In genomic region chr11:76471378-76471777, GRCh38 we compare ENCODE assay signal across 20 cellular contexts. TPM values are rescaled to one million over a fixed set of nuclear protein-coding genes. Genes with fewer than 3 reads are reported as not detected.
DNase-seq lines count a peak whose midpoint lies in the region; ATAC-seq, FAIRE-seq and TF ChIP-seq lines count a peak whose summit lies in the region.
"Had no signal": no experiment of that assay in that cellular context is flagged by ENCODE, and none has a peak within 500 bp of the region (broad histone marks: within the 10 kb centered on the region; RNA-seq: fewer than 3 reads in every experiment).

No MANE protein-coding gene starts in this region.

- intact Hi-C loops in HepG2 (cut with micrococcal nuclease; ENCODE audit: unreplicated experiment) (no loop called here), right lobe of liver (cut with DNase I) (no loop called here), IMR-90 (cut with micrococcal nuclease) (no loop called here), prostate gland (cut with DNase I) (no loop called here)

- peaks cover 9 to 54% of the 10 kb centered on the region in 2 experiments for H3K36me3 ChIP-seq in HepG2 (replicated peaks in 1 of 2; ENCODE audit: control insufficient read depth in 1 of 2, insufficient read depth in 2 of 2, low read length in 2 of 2)
- peaks cover 0 to 22% (median 8%) of the 10 kb centered on the region in 4 donors for H3K36me3 ChIP-seq in right lobe of liver
- peaks cover 11% of the 10 kb centered on the region for H3K36me3 ChIP-seq in IMR-90 (ENCODE audit: control insufficient read depth, insufficient read depth, low read length)
- H3K36me3 ChIP-seq in prostate gland: no peaks in the 10 kb centered on the region

- no peak for TF ChIP-seq RAD21 in HepG2 (CRISPR knock-in tag; IDR thresholded peaks at IDR 0.05)
- no peak for TF ChIP-seq RAD21 in IMR-90 (IDR thresholded peaks at IDR 0.05; ENCODE audit: low read length)

- CTCF ChIA-PET in HepG2 (lab: Yijun Ruan, JAX; ENCODE audit: low intra/inter-chr PET ratio, low total read pairs) (no interaction called here), IMR-90 (lab: Yijun Ruan, JAX) (no interaction called here)

- H3K14ac ChIP-seq in IMR-90 (replicated peaks; ENCODE audit: low read depth, low read length): no peak overlapping the region

- H3K27me3 ChIP-seq in HepG2 (ENCODE audit: control insufficient read depth in 1 of 2, insufficient read depth in 2 of 2, low read length in 2 of 2): no peaks in the 10 kb centered on the region
- no peaks in the 10 kb centered on the region for H3K27me3 ChIP-seq in right lobe of liver
- no peaks in the 10 kb centered on the region for H3K27me3 ChIP-seq in IMR-90 (ENCODE audit: control insufficient read depth, insufficient read depth, low read length)
- no peaks in the 10 kb centered on the region for H3K27me3 ChIP-seq in prostate gland (replicated peaks; ENCODE audit: insufficient read depth)
- H3K27me3 ChIP-seq: BE2C; BLaER1 treated with 17β-estradiol and CSF1 and Interleukin-3, amounts not matched to agents 10 nM and 100 nM had no signal

- BruUV-seq in HepG2 (replicated peaks; lab: Mats Ljungman, UMichigan) (no TSS peak), IMR-90 (replicated peaks; lab: Mats Ljungman, UMichigan) (no TSS peak)

- H3K4me1 ChIP-seq in HepG2 (ENCODE audit: insufficient read depth, low read length): no peaks in the 10 kb centered on the region
- H3K4me1 ChIP-seq in right lobe of liver: no peaks in the 10 kb centered on the region
- H3K4me1 ChIP-seq in IMR-90 (ENCODE audit: control insufficient read depth, insufficient read depth, low read length): no peaks in the 10 kb centered on the region
- H3K4me1 ChIP-seq in prostate gland (replicated peaks): no peaks in the 10 kb centered on the region
- H3K4me1 ChIP-seq: BE2C; BLaER1 treated with 17β-estradiol and CSF1 and Interleukin-3, amounts not matched to agents 10 nM and 100 nM; HAP-1 had no signal

- no peaks in the 10 kb centered on the region for H3K27me3 Mint-ChIP-seq in central memory CD8-positive, alpha-beta T cell
- H3K27me3 Mint-ChIP-seq: CD4-positive, alpha-beta T cell; CD8-positive, alpha-beta memory T cell had no signal

- H3K56ac ChIP-seq in IMR-90 (ENCODE audit: extremely low read depth, insufficient read depth, low read length): no peak overlapping the region

- no peak overlapping the region for H2BK5ac ChIP-seq in IMR-90 (ENCODE audit: low read depth, low read length, poor library complexity, severe bottlenecking)

- no peak overlapping the region for H3K4ac ChIP-seq in IMR-90 (ENCODE audit: low read depth, low read length)

- no peak overlapping the region for H4K5ac ChIP-seq in IMR-90 (ENCODE audit: low read depth, low read length)

- no peak overlapping the region for H4K8ac ChIP-seq in IMR-90 (ENCODE audit: low read depth in 2 of 2, low read length in 2 of 2)

- in situ Hi-C loops in HepG2 (cut with HindIII; ENCODE audit: extremely low pct_ligation_motif_present, low pct_unique_long_range_greater_than_20kb): no loop called here
- in situ Hi-C loops in IMR-90 (cut with MboI; ENCODE audit: low sequenced_read_pairs): no loop called here

- POLR2A ChIA-PET in HepG2 (lab: Yijun Ruan, JAX) (no interaction called here), IMR-90 (lab: Charles Lee; ENCODE audit: unreplicated experiment) (no interaction called here)

- no peak overlapping the region for H2BK20ac ChIP-seq in IMR-90 (ENCODE audit: low read depth, low read length)

- no peak overlapping the region for H3K27ac ChIP-seq in HepG2 (ENCODE audit: extremely low read length, insufficient read depth, low read length)
- H3K27ac ChIP-seq in right lobe of liver: no peak overlapping the region
- H3K27ac ChIP-seq in IMR-90 (ENCODE audit: insufficient read depth, low read length): no peak overlapping the region
- H3K27ac ChIP-seq in prostate gland: no peak overlapping the region
- H3K27ac ChIP-seq: BLaER1 treated with 17β-estradiol and CSF1 and Interleukin-3, amounts not matched to agents 10 nM and 100 nM had no signal

- H3K4me3 ChIP-seq in HepG2 (replicated peaks in 1 of 3; ENCODE audit: insufficient read depth in 1 of 3, low read depth in 2 of 3, low read length in 3 of 3): no peak overlapping the region
- H3K4me3 ChIP-seq in right lobe of liver: no peak overlapping the region
- no peak overlapping the region for H3K4me3 ChIP-seq in IMR-90 (ENCODE audit: insufficient read depth, low read depth, low read length)
- H3K4me3 ChIP-seq in prostate gland: no peak overlapping the region
- H3K4me3 ChIP-seq: BLaER1 treated with 17β-estradiol and CSF1 and Interleukin-3, amounts not matched to agents 10 nM and 100 nM; GM12878; GM23338; HAP-1 had no signal

- H3K9ac ChIP-seq in HepG2 (ENCODE audit: insufficient read depth, low read depth, low read length) (no peak overlapping the region), IMR-90 (ENCODE audit: low read depth, low read length) (no peak overlapping the region)
- H3K9ac ChIP-seq: BLaER1 treated with 17β-estradiol and CSF1 and Interleukin-3, amounts not matched to agents 10 nM and 100 nM had no signal

- FAIRE-seq in HepG2 (lab: Jason Lieb, UNC): no peak
- FAIRE-seq: GM12878 had no signal

- H3K79me1 ChIP-seq in IMR-90 (ENCODE audit: low read depth in 1 of 2, low read length in 2 of 2): peaks cover 5 to 10% of the 10 kb centered on the region in 2 experiments; a peak in 3 of 4 replicates

- H4K20me1 ChIP-seq in HepG2 (ENCODE audit: insufficient read depth, low read length): no peaks in the 10 kb centered on the region
- no peaks in the 10 kb centered on the region for H4K20me1 ChIP-seq in IMR-90 (ENCODE audit: insufficient read depth, low read length)

- TF ChIP-seq CTCF in HepG2 (CRISPR knock-in tag; IDR thresholded peaks at IDR 0.05) (no peak), right lobe of liver (IDR thresholded peaks at IDR 0.05) (no peak), IMR-90 (conservative IDR thresholded peaks at IDR 0.05; ENCODE audit: low read depth, low read length) (no peak), prostate gland (IDR thresholded peaks at IDR 0.05) (no peak)

- TF ChIP-seq POLR2A in HepG2 (IDR thresholded peaks at IDR 0.05; ENCODE audit: insufficient read depth in 1 of 2, low read depth in 2 of 2, low read length in 2 of 2): no peak
- no peak for TF ChIP-seq POLR2A in right lobe of liver (IDR thresholded peaks at IDR 0.05)
- no peak for TF ChIP-seq POLR2A in IMR-90 (IDR thresholded peaks at IDR 0.05; ENCODE audit: low read depth, low read length)
- no peak for TF ChIP-seq POLR2A in prostate gland (IDR thresholded peaks at IDR 0.05)

- dilution Hi-C loops in IMR-90 (cut with HindIII; ENCODE audit: low sequenced_read_pairs, unreplicated experiment): no loop called here

- no peak overlapping the region for H2BK15ac ChIP-seq in IMR-90 (ENCODE audit: low read depth, low read length)

- no peak overlapping the region for H3K18ac ChIP-seq in IMR-90 (ENCODE audit: low read depth, low read length)

- H3K4me1 Mint-ChIP-seq in central memory CD8-positive, alpha-beta T cell: peaks cover 18% of the 10 kb centered on the region
- H3K4me1 Mint-ChIP-seq: CD14-positive monocyte, GM23338 had no signal

- H3K79me2 ChIP-seq in HepG2 (ENCODE audit: insufficient read depth, low read length): no peaks in the 10 kb centered on the region

- H2AFZ ChIP-seq in HepG2 (ENCODE audit: low read length) (no peak overlapping the region), IMR-90 (replicated peaks; ENCODE audit: low read length, poor library complexity) (no peak overlapping the region)
- H2AFZ ChIP-seq: GM23338 had no signal

- H3K9me3 ChIP-seq in HepG2 (ENCODE audit: low read length) (no peaks in the 10 kb centered on the region), right lobe of liver (no peaks in the 10 kb centered on the region), IMR-90 (ENCODE audit: control insufficient read depth, insufficient read depth, low read length) (no peaks in the 10 kb centered on the region), prostate gland (no peaks in the 10 kb centered on the region)
- H3K9me3 ChIP-seq: BE2C; BLaER1 treated with 17β-estradiol and CSF1 and Interleukin-3, amounts not matched to agents 10 nM and 100 nM; HAP-1 had no signal

- no peak overlapping the region for H2BK120ac ChIP-seq in IMR-90 (ENCODE audit: low read depth, low read length)

- H3K27ac Mint-ChIP-seq in central memory CD8-positive, alpha-beta T cell (ENCODE audit: low read depth): peak overlapping the region; percentile 33
- H3K27ac Mint-ChIP-seq: CD4-positive, alpha-beta T cell; HFFc6 had no signal

- peaks cover 38% of the 10 kb centered on the region for H3K36me3 Mint-ChIP-seq in central memory CD8-positive, alpha-beta T cell (ENCODE audit: insufficient read depth)

- H3K4me3 Mint-ChIP-seq in central memory CD8-positive, alpha-beta T cell: no peak overlapping the region
- H3K4me3 Mint-ChIP-seq: CD14-positive monocyte; CD4-positive, alpha-beta T cell; CD8-positive, alpha-beta memory T cell; GM23338; HFFc6 had no signal

- H3K9me3 Mint-ChIP-seq in central memory CD8-positive, alpha-beta T cell: no peaks in the 10 kb centered on the region
- H3K9me3 Mint-ChIP-seq: CD14-positive monocyte; CD4-positive, alpha-beta T cell; CD8-positive, alpha-beta memory T cell; GM23338; HFFc6 had no signal

- ATAC-seq in HepG2: no peak
- ATAC-seq in right lobe of liver: no peak
- no peak for ATAC-seq in IMR-90 (ENCODE audit: low read depth)
- ATAC-seq in central memory CD8-positive, alpha-beta T cell (replicated peaks; ENCODE audit: extremely low read depth, poor library complexity, severe bottlenecking): no peak
- ATAC-seq: GM12878, GM23338 had no signal

- no peak overlapping the region for H4K91ac ChIP-seq in IMR-90 (ENCODE audit: insufficient read depth, low read depth, low read length)

- TF ChIP-seq EP300 in HepG2 (IDR thresholded peaks at IDR 0.05; ENCODE audit: low read depth in 2 of 2, low read length in 2 of 2) (no peak), HepG2 (CRISPR knock-in tag; IDR thresholded peaks at IDR 0.05; ENCODE audit: borderline replicate concordance) (no peak)

- H2AK9ac ChIP-seq in IMR-90 (replicated peaks; ENCODE audit: low read depth, low read length, poor library complexity): no peak overlapping the region

- H3K9me1 ChIP-seq in IMR-90 (ENCODE audit: insufficient read depth, low read length): peaks cover 5% of the 10 kb centered on the region; the same call in 1 of the 2 replicates

- DNase-seq in HepG2 (ENCODE audit: low spot score) (no peak), right lobe of liver (no peak), IMR-90 (no peak), prostate gland (ENCODE audit: low spot score) (no peak), 8988T (no peak)
- DNase-seq in central memory CD8-positive, alpha-beta T cell (ENCODE audit: low spot score in 2 of 2): no peak
- DNase-seq: AML-193; BE2C; CD4-positive, alpha-beta T cell; CD8-positive, alpha-beta memory T cell; DMS 273 treated with DMSO at 0.1 percent for 48 hours; DMS79; EL; GDM1; HFFc6 had no signal

- H3K4me2 ChIP-seq in HepG2 (ENCODE audit: low read depth, low read length) (no peak overlapping the region), IMR-90 (ENCODE audit: low read depth, low read length) (no peak overlapping the region)
- H3K4me2 ChIP-seq: BLaER1 treated with 17β-estradiol and CSF1 and Interleukin-3, amounts not matched to agents 10 nM and 100 nM; GM23338 had no signal

- no peak overlapping the region for H3K23ac ChIP-seq in IMR-90 (ENCODE audit: low read depth, low read length)

- no peak overlapping the region for H2AK5ac ChIP-seq in IMR-90 (ENCODE audit: low read depth, low read length)

RNA-seq across cellular contexts. Expression of gene EMSY, which starts 26.6 kb away (rescaled TPM):
- 10.6 and 11.6 TPM in 2 replicates for total RNA-seq in HepG2 (2016; rRNA removed; fragmentation: Illumina TruSeq; extraction: Trizol)
- total RNA-seq in HepG2 (2016; cell fraction: cytosol; rRNA removed; fragmentation: Illumina TruSeq; extraction: Trizol; ENCODE audit: low read depth): 10.9 and 11.4 TPM in 2 replicates
- total RNA-seq in HepG2 (2016; cell fraction: insoluble cytoplasmic fraction; rRNA removed; fragmentation: Illumina TruSeq; extraction: Trizol): 9.9 and 11.7 TPM in 2 replicates
- 6.4 and 6.7 TPM in 2 replicates for total RNA-seq in HepG2 (2016; cell fraction: membrane; rRNA removed; fragmentation: Illumina TruSeq; extraction: Trizol)
- 30.0 and 30.3 TPM in 2 replicates for total RNA-seq in HepG2 (2016; cell fraction: nucleus; rRNA removed; fragmentation: Illumina TruSeq; extraction: Trizol)
- polyA plus RNA-seq in HepG2 (2011; rRNA removed): 16.6 and 18.5 TPM in 2 replicates
- polyA plus RNA-seq in HepG2 (2011; cell fraction: cytosol; rRNA removed): 8.0 and 8.3 TPM in 2 replicates
- polyA plus RNA-seq in HepG2 (2011; cell fraction: nucleus; rRNA removed): 22.2 and 33.5 TPM in 2 replicates
- polyA plus RNA-seq in HepG2 (2012): 8.1 and 12.0 TPM in 2 replicates
- polyA plus RNA-seq in HepG2 (2016; cell fraction: cytosol; fragmentation: Illumina TruSeq; extraction: Trizol; ENCODE audit: low read depth): 0.51 and 0.80 TPM in 2 replicates
- 10.5 and 12.2 TPM in 2 replicates for polyA plus RNA-seq in HepG2 (2016; cell fraction: insoluble cytoplasmic fraction; fragmentation: Illumina TruSeq; extraction: Trizol; ENCODE audit: low read depth)
- polyA plus RNA-seq in HepG2 (2016; cell fraction: membrane; fragmentation: Illumina TruSeq; extraction: Trizol; ENCODE audit: low read depth): 1.2 and 1.9 TPM in 2 replicates
- 22.0 and 24.6 TPM in 2 replicates for polyA plus RNA-seq in HepG2 (2016; cell fraction: nucleus; fragmentation: Illumina TruSeq; extraction: Trizol; ENCODE audit: insufficient read depth, low read depth)
- 25.3 and 56.5 TPM in 2 replicates for polyA minus RNA-seq in HepG2 (2011; rRNA and poly(A)+ RNA removed; ENCODE audit: low replicate concordance)
- 7.3 and 8.1 TPM in 2 replicates for polyA minus RNA-seq in HepG2 (2011; cell fraction: cytosol; rRNA and poly(A)+ RNA removed)
- 74.8 and 84.5 TPM in 2 replicates for polyA minus RNA-seq in HepG2 (2011; cell fraction: nucleus; rRNA and poly(A)+ RNA removed)
- total RNA-seq in right lobe of liver: 10 to 100 TPM in 2 of 6 experiments, 1 to 10 TPM in 4; 6.1 to 15.2 (median 7.2) TPM
- total RNA-seq in IMR-90 (2012; rRNA removed): 22.0 and 28.9 TPM in 2 replicates
- polyA plus RNA-seq in IMR-90 (2012; rRNA removed): 14.1 and 18.0 TPM in 2 replicates
- 5.9 and 6.1 TPM in 2 replicates for polyA plus RNA-seq in IMR-90 (2012; cell fraction: cytosol; rRNA removed)
- 26.1 and 47.3 TPM in 2 replicates for polyA plus RNA-seq in IMR-90 (2012; cell fraction: nucleus; rRNA removed; ENCODE audit: low replicate concordance)
- 10 to 100 TPM; 24.3 to 39.4 TPM for total RNA-seq in prostate gland
